18 cellular contexts compared by ENCODE assay signal in genomic region chr1:101107496-101108115, GRCh38.
"Had no signal": no experiment of that assay in that cellular context is flagged by ENCODE, and none has a peak within 500 bp of the region (broad histone marks: within the 10 kb centered on the region; RNA-seq: fewer than 3 reads in every experiment).

No MANE protein-coding gene starts in this region.

- H3K36me3 Mint-ChIP-seq: activated CD4-positive, alpha-beta memory T cell treated with anti-CD3 and anti-CD28 coated beads for 36 hours had no signal

- H3K4me3 ChIP-seq: esophagus squamous epithelium, lower lobe of right lung, tibial artery had no signal

- ATAC-seq: lower lobe of right lung, SK-N-SH treated with all-trans-retinoic acid at 6 μM for 48 hours, T-cell had no signal

- H3K27ac ChIP-seq: esophagus squamous epithelium, lower lobe of right lung, tibial artery, WERI-Rb-1 had no signal

- DNase-seq: activated CD4-positive, alpha-beta T cell treated with anti-CD3 and anti-CD28 coated beads for 4 hours; activated effector memory CD4-positive, alpha-beta T cell treated with Interleukin-2 at 50 U/mL for 16 hours; activated naive CD4-positive, alpha-beta T cell treated with anti-CD3 and anti-CD28 coated beads, Interleukin-2, amount 10 ng/mL, durations not matched to agents 7 days and 5 days; activated T-cell treated with anti-CD3 and anti-CD28 coated beads, Interleukin-2, amount 50 U/mL, for 24 hours; effector CD8-positive, alpha-beta T cell; esophagus squamous epithelium; lower lobe of right lung; nephron progenitor cell; occipital lobe; substantia nigra; T-cell; T-helper 9 cell; tibial artery; WERI-Rb-1 had no signal

- H3K27me3 ChIP-seq: esophagus squamous epithelium, tibial artery had no signal

- H3K27ac Mint-ChIP-seq: activated CD4-positive, alpha-beta memory T cell treated with anti-CD3 and anti-CD28 coated beads for 36 hours; activated naive CD4-positive, alpha-beta T cell treated with anti-CD3 and anti-CD28 coated beads, Interleukin-2, amount 10 ng/mL, durations not matched to agents 7 days and 5 days; activated T-cell treated with anti-CD3 and anti-CD28 coated beads, Interleukin-2, amount 50 U/mL, for 24 hours; dendritic cell treated with granulocyte-macrophage colony-stimulating factor and Interleukin-4, amounts not matched to agents 40 ng/mL and 50 ng/mL, for 4 days; nephron progenitor cell had no signal

- H3K4me3 Mint-ChIP-seq: activated CD4-positive, alpha-beta memory T cell treated with anti-CD3 and anti-CD28 coated beads for 36 hours; activated naive CD4-positive, alpha-beta T cell treated with anti-CD3 and anti-CD28 coated beads, Interleukin-2, amount 10 ng/mL, durations not matched to agents 7 days and 5 days; activated T-cell treated with anti-CD3 and anti-CD28 coated beads, Interleukin-2, amount 50 U/mL, for 24 hours; dendritic cell treated with granulocyte-macrophage colony-stimulating factor and Interleukin-4, amounts not matched to agents 40 ng/mL and 50 ng/mL, for 4 days; nephron progenitor cell; T-cell had no signal

- H3K4me1 ChIP-seq: esophagus squamous epithelium, tibial artery had no signal

- H3K9me3 Mint-ChIP-seq: activated CD4-positive, alpha-beta memory T cell treated with anti-CD3 and anti-CD28 coated beads for 36 hours; dendritic cell treated with granulocyte-macrophage colony-stimulating factor and Interleukin-4, amounts not matched to agents 40 ng/mL and 50 ng/mL, for 4 days; nephron progenitor cell had no signal

- H3K9me3 ChIP-seq: esophagus squamous epithelium, lower lobe of right lung, tibial artery had no signal

- FAIRE-seq: astrocyte had no signal

- H3K36me3 ChIP-seq: esophagus squamous epithelium, lower lobe of right lung, tibial artery, WERI-Rb-1 had no signal

- H3K27me3 Mint-ChIP-seq: activated CD4-positive, alpha-beta memory T cell treated with anti-CD3 and anti-CD28 coated beads for 36 hours; activated naive CD4-positive, alpha-beta T cell treated with anti-CD3 and anti-CD28 coated beads, Interleukin-2, amount 10 ng/mL, durations not matched to agents 7 days and 5 days; activated T-cell treated with anti-CD3 and anti-CD28 coated beads, Interleukin-2, amount 50 U/mL, for 24 hours; dendritic cell treated with granulocyte-macrophage colony-stimulating factor and Interleukin-4, amounts not matched to agents 40 ng/mL and 50 ng/mL, for 4 days; T-cell had no signal
